ENCODE assay signal across 16 cellular contexts in genomic region chr9:79224672-79225433, GRCh38.
DNase-seq lines count a peak whose midpoint lies in the region; ATAC-seq and TF ChIP-seq lines count a peak whose summit lies in the region.
"Had no signal": no experiment of that assay in that cellular context is flagged by ENCODE, and none has a peak within 500 bp of the region (broad histone marks: within the 10 kb centered on the region; RNA-seq: fewer than 3 reads in every experiment).

No MANE protein-coding gene starts in this region.

- intact Hi-C loops in CD4-positive, alpha-beta T cell (cut with DNase I, micrococcal nuclease): no loop called here
- intact Hi-C loops in left ventricle myocardium superior (cut with micrococcal nuclease): no loop called here
- intact Hi-C loops in natural killer cell (cut with micrococcal nuclease): no loop called here

- DNase-seq in AG09319 (ENCODE audit: extremely low read depth, low read depth) (peak; percentile 73), HT1080 (ENCODE audit: low read depth) (peak; percentile 70), astrocyte of the cerebellum (ENCODE audit: low read depth) (peak; percentile 43), iris pigment epithelial cell (ENCODE audit: low read depth) (peak; percentile 95), left ventricle myocardium superior (no peak), kidney glomerular epithelial cell (lab: John Stamatoyannopoulos, UW) (no peak), natural killer cell (no peak)
- DNase-seq in CD4-positive, alpha-beta T cell: no peak
- DNase-seq: activated B cell treated with CpG ODN at 0.5 μM for 24 hours; activated T-cell treated with anti-CD3 and anti-CD28 coated beads, Interleukin-2, amount 50 U/mL, for 48 hours; islet precursor cell had no signal

- no peaks in the 10 kb centered on the region for H3K36me3 Mint-ChIP-seq in CD4-positive, alpha-beta T cell (ENCODE audit: low read depth)
- no peaks in the 10 kb centered on the region for H3K36me3 Mint-ChIP-seq in natural killer cell
- H3K36me3 Mint-ChIP-seq: brain; natural killer cell treated with Interleukin-12 subunit alpha and Interleukin-12 subunit beta and Interleukin-15 and Interleukin-18, amount 100 ng/mL, for 72 hours had no signal

- peaks cover 5% of the 10 kb centered on the region for H3K9me3 Mint-ChIP-seq in CD4-positive, alpha-beta T cell
- peaks cover 0 to 2% of the 10 kb centered on the region in 2 donors for H3K9me3 Mint-ChIP-seq in natural killer cell
- H3K9me3 Mint-ChIP-seq: natural killer cell treated with Interleukin-12 subunit alpha and Interleukin-12 subunit beta and Interleukin-15 and Interleukin-18, amount 100 ng/mL, for 72 hours had no signal

- H3K4me1 Mint-ChIP-seq in CD4-positive, alpha-beta T cell (ENCODE audit: low read depth): no peaks in the 10 kb centered on the region
- no peaks in the 10 kb centered on the region for H3K4me1 Mint-ChIP-seq in natural killer cell
- H3K4me1 Mint-ChIP-seq: activated B cell treated with CpG ODN at 0.5 μM for 24 hours, brain had no signal

- no peak overlapping the region for H3K4me3 Mint-ChIP-seq in CD4-positive, alpha-beta T cell
- H3K4me3 Mint-ChIP-seq in natural killer cell: no peak overlapping the region
- H3K4me3 Mint-ChIP-seq: activated B cell treated with CpG ODN at 0.5 μM for 24 hours; brain; natural killer cell treated with Interleukin-12 subunit alpha and Interleukin-12 subunit beta and Interleukin-15 and Interleukin-18, amount 100 ng/mL, for 72 hours had no signal

- H3K4me3 ChIP-seq in astrocyte of the cerebellum (ENCODE audit: low read depth, low read length): no peak overlapping the region
- H3K4me3 ChIP-seq: SJSA1, vagina had no signal

- in situ Hi-C loops in astrocyte of the cerebellum (cut with HindIII; ENCODE audit: low sequenced_read_pairs): no loop called here

- no peak overlapping the region for H3K27ac ChIP-seq in CD4-positive, alpha-beta T cell (ENCODE audit: low read depth, low read length)
- H3K27ac ChIP-seq: KMS-11, SJSA1, vagina had no signal

- no peaks in the 10 kb centered on the region for H3K27me3 ChIP-seq in CD4-positive, alpha-beta T cell (ENCODE audit: control insufficient read depth, insufficient read depth, low read length)
- H3K27me3 ChIP-seq: SJSA1, vagina had no signal

- POLR2A ChIA-PET in CD4-positive, alpha-beta T cell (lab: Charles Lee): no interaction called here

- no peaks in the 10 kb centered on the region for H3K9me3 ChIP-seq in CD4-positive, alpha-beta T cell (ENCODE audit: control insufficient read depth, low read length)
- H3K9me3 ChIP-seq: SJSA1, vagina had no signal

- ATAC-seq in CD4-positive, alpha-beta T cell (ENCODE audit: poor library complexity): no peak
- ATAC-seq in left ventricle myocardium superior (no peak), natural killer cell (no peak)
- ATAC-seq: natural killer cell treated with Interleukin-12 subunit alpha and Interleukin-12 subunit beta and Interleukin-15 and Interleukin-18, amount 100 ng/mL, for 72 hours had no signal

- H3K27ac Mint-ChIP-seq in CD4-positive, alpha-beta T cell: no peak overlapping the region
- no peak overlapping the region for H3K27ac Mint-ChIP-seq in natural killer cell
- H3K27ac Mint-ChIP-seq: activated B cell treated with CpG ODN at 0.5 μM for 24 hours; brain; natural killer cell treated with Interleukin-12 subunit alpha and Interleukin-12 subunit beta and Interleukin-15 and Interleukin-18, amount 100 ng/mL, for 72 hours had no signal

- TF ChIP-seq CTCF in AG09319 (IDR thresholded peaks at IDR 0.05; ENCODE audit: low read depth, low read length) (no peak), astrocyte of the cerebellum (IDR thresholded peaks at IDR 0.05; ENCODE audit: low read depth, low read length, missing control alignments) (no peak), natural killer cell (IDR thresholded peaks at IDR 0.05) (no peak)
- TF ChIP-seq CTCF in CD4-positive, alpha-beta T cell (IDR thresholded peaks at IDR 0.05): no peak

- CTCF ChIA-PET in CD4-positive, alpha-beta T cell (lab: Charles Lee): no interaction called here

- no peaks in the 10 kb centered on the region for H3K27me3 Mint-ChIP-seq in CD4-positive, alpha-beta T cell
- no peaks in the 10 kb centered on the region for H3K27me3 Mint-ChIP-seq in natural killer cell (ENCODE audit: low read depth in 2 of 2)

Comparison
In these comparisons a context has a peak if more than half of its experiments do, and no peak if none do; other contexts are left out.
1. DNase-seq: peak in AG09319 (single experiment), HT1080 (single experiment), astrocyte of the cerebellum (single experiment) and iris pigment epithelial cell (single experiment); none in CD4-positive, alpha-beta T cell (0 of 10), left ventricle myocardium superior (single experiment), kidney glomerular epithelial cell (single experiment) and natural killer cell (single experiment).